Comparison of ENCODE assay signal across 21 cellular contexts in the genomic region with DNA sequence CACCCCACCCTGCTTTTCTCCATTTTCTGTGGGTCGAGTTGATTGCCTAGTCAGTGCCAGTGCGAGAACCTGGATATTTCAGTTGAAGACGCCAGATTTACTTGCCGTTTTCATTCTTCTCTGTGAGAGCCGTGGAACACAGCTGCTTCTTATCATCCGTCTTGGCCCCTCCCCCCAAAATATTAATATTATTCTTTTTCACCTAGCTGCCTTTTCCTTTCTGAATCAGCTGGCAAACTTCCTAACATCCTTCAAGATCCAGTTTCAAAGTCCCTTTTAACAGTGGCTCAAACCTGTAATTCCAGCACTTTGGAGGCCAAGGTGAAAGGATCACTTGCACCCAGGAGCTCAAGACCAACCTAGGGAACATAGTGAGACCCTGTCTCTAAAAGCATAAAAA.
"Had no signal": no experiment of that assay in that cellular context is flagged by ENCODE, and none has a peak within 500 bp of the region (broad histone marks: within the 10 kb centered on the region; RNA-seq: fewer than 3 reads in every experiment).

No MANE protein-coding gene starts in this region.

- H3K27me3 ChIP-seq: heart left ventricle, neutrophil, testis had no signal

- H3K27me3 Mint-ChIP-seq: activated CD4-positive, alpha-beta T cell treated with anti-CD3 and anti-CD28 coated beads for 36 hours; activated naive CD4-positive, alpha-beta T cell treated with anti-CD3 and anti-CD28 coated beads, Interleukin-2, amount 50 U/mL, for 24 hours; dendritic cell treated with granulocyte-macrophage colony-stimulating factor and Interleukin-4, amounts not matched to agents 40 ng/mL and 50 ng/mL, for 4 days had no signal

- DNase-seq: activated CD4-positive, alpha-beta T cell treated with anti-CD3 and anti-CD28 coated beads for 36 hours; activated CD4-positive, alpha-beta T cell treated with anti-CD3 and anti-CD28 coated beads, Interleukin-2, amount 50 U/mL, for 48 hours; activated gamma-delta T cell; effector memory CD4-positive, alpha-beta T cell; heart left ventricle; immature natural killer cell; left ventricle myocardium superior; mesendoderm; naive thymus-derived CD4-positive, alpha-beta T cell; stimulated activated CD4-positive, alpha-beta T cell treated with anti-CD3 and anti-CD28 coated beads, Interleukin-4, amount 100 ng/mL, for 24 hours; stomach; SW 1271; testis had no signal

- H3K27ac ChIP-seq: gastroesophageal sphincter, heart left ventricle, neutrophil, stomach, testis had no signal

- FAIRE-seq: bronchial epithelial cell, TTC549 had no signal

- H3K9me3 ChIP-seq: heart left ventricle, neutrophil, testis had no signal

- H3K4me1 ChIP-seq: gastroesophageal sphincter, stomach, testis had no signal

- H3K36me3 Mint-ChIP-seq: activated naive CD4-positive, alpha-beta T cell treated with anti-CD3 and anti-CD28 coated beads, Interleukin-2, amount 50 U/mL, for 24 hours; stimulated activated effector memory CD8-positive, alpha-beta T cell treated with anti-CD3 and anti-CD28 coated beads, Interleukin-12 subunit alpha, Interleukin-12 subunit beta, amount 100 ng/mL, for 72 hours had no signal

- H3K27ac Mint-ChIP-seq: activated CD4-positive, alpha-beta T cell treated with anti-CD3 and anti-CD28 coated beads for 36 hours; immature natural killer cell; naive thymus-derived CD4-positive, alpha-beta T cell; stimulated activated effector memory CD8-positive, alpha-beta T cell treated with anti-CD3 and anti-CD28 coated beads, Interleukin-12 subunit alpha, Interleukin-12 subunit beta, amount 100 ng/mL, for 72 hours had no signal

- H3K36me3 ChIP-seq: gastroesophageal sphincter, heart left ventricle, neutrophil, stomach had no signal

- H3K4me3 Mint-ChIP-seq: activated CD4-positive, alpha-beta T cell treated with anti-CD3 and anti-CD28 coated beads for 36 hours; activated naive CD4-positive, alpha-beta T cell treated with anti-CD3 and anti-CD28 coated beads, Interleukin-2, amount 50 U/mL, for 24 hours; dendritic cell treated with granulocyte-macrophage colony-stimulating factor and Interleukin-4, amounts not matched to agents 40 ng/mL and 50 ng/mL, for 4 days; immature natural killer cell; naive thymus-derived CD4-positive, alpha-beta T cell; stimulated activated effector memory CD8-positive, alpha-beta T cell treated with anti-CD3 and anti-CD28 coated beads, Interleukin-12 subunit alpha, Interleukin-12 subunit beta, amount 100 ng/mL, for 72 hours had no signal

- H3K9me3 Mint-ChIP-seq: activated naive CD4-positive, alpha-beta T cell treated with anti-CD3 and anti-CD28 coated beads, Interleukin-2, amount 50 U/mL, for 24 hours; dendritic cell treated with granulocyte-macrophage colony-stimulating factor and Interleukin-4, amounts not matched to agents 40 ng/mL and 50 ng/mL, for 4 days; immature natural killer cell; stimulated activated effector memory CD8-positive, alpha-beta T cell treated with anti-CD3 and anti-CD28 coated beads, Interleukin-12 subunit alpha, Interleukin-12 subunit beta, amount 100 ng/mL, for 72 hours had no signal

- ATAC-seq: activated CD4-positive, alpha-beta T cell treated with anti-CD3 and anti-CD28 coated beads for 36 hours; gastroesophageal sphincter; left ventricle myocardium superior; naive thymus-derived CD4-positive, alpha-beta T cell; sciatic nerve; stimulated activated effector memory CD8-positive, alpha-beta T cell treated with anti-CD3 and anti-CD28 coated beads, Interleukin-12 subunit alpha, Interleukin-12 subunit beta, amount 100 ng/mL, for 72 hours had no signal

- H3K4me3 ChIP-seq: gastroesophageal sphincter, heart left ventricle, stomach, testis had no signal
